In the genomic region with DNA sequence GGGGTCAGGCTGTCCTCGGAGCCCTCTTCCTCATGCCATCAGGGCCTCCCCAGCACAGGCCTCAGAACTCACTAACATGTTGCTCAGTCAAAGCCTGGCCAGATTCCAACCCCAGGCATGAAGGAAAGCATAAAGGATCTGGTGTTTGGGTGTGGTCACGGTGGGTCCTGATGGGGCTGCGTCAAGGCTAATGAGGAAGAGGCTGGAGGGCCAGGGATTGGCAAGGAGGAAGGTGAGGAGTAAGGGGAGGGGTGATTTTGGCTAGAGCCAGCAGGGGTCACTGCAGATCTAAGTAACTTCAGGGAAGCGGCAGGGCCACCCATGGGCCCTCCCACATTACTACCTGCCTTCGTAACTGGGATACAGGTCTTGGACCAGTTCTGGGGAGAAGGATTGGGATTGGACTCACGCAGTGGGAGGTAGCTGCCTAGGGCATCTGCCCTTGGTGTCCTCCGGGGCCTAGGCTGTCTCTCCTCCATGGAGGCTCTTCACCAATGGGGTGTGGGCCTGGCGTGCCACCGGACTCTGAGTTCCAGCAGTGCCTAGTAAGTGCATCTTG, we compare ENCODE assay signal across 8 cellular contexts.
DNase-seq lines count a peak whose midpoint lies in the region; ATAC-seq and TF ChIP-seq lines count a peak whose summit lies in the region.

No MANE protein-coding gene starts in this region.

- H3K9me2 ChIP-seq in MM.1S (replicated peaks; ENCODE audit: insufficient read depth, low read length): no peaks in the 10 kb centered on the region

- H3K36me3 Mint-ChIP-seq in T-helper 2 cell treated with Interferon-gamma antibody and Interleukin-4, amounts not matched to agents 5 μg/mL and 100 μg/mL, for 36 hours (ENCODE audit: low read depth): no peaks in the 10 kb centered on the region

- H3K27ac Mint-ChIP-seq in T-helper 2 cell treated with Interferon-gamma antibody and Interleukin-4, amounts not matched to agents 5 μg/mL and 100 μg/mL, for 36 hours: no peak overlapping the region

- in situ Hi-C loops in astrocyte of the cerebellum (cut with HindIII; ENCODE audit: low sequenced_read_pairs): no loop called here

- H3K27ac ChIP-seq in MM.1S (ENCODE audit: low read length) (no peak overlapping the region), coronary artery (no peak overlapping the region)

- H4K20me1 ChIP-seq in MM.1S (ENCODE audit: insufficient read depth, low read length): no peaks in the 10 kb centered on the region

- no peaks in the 10 kb centered on the region for H3K9me3 Mint-ChIP-seq in T-helper 2 cell treated with Interferon-gamma antibody and Interleukin-4, amounts not matched to agents 5 μg/mL and 100 μg/mL, for 36 hours

- no peaks in the 10 kb centered on the region for H3K9me3 ChIP-seq in MM.1S (replicated peaks; ENCODE audit: insufficient read depth, low read length)

- no peaks in the 10 kb centered on the region for H3K79me2 ChIP-seq in MM.1S (ENCODE audit: low read length)

- no peaks in the 10 kb centered on the region for H3K36me3 ChIP-seq in MM.1S (replicated peaks; ENCODE audit: insufficient read depth, low read length)

- ATAC-seq in GM21825 (IDR thresholded peaks at IDR 0.05; ENCODE audit: unreplicated experiment): peak; percentile 47

- H3K4me1 ChIP-seq in MM.1S (ENCODE audit: low read length): no peaks in the 10 kb centered on the region

- no peak overlapping the region for H3K9ac ChIP-seq in MM.1S (ENCODE audit: low read length)

- peaks cover 26% of the 10 kb centered on the region for H3K4me1 Mint-ChIP-seq in T-helper 2 cell treated with Interferon-gamma antibody and Interleukin-4, amounts not matched to agents 5 μg/mL and 100 μg/mL, for 36 hours (ENCODE audit: low read depth)

- H3F3A ChIP-seq in MM.1S (ENCODE audit: insufficient read depth, low read length): no peaks in the 10 kb centered on the region

- no peak overlapping the region for H3K4me2 ChIP-seq in MM.1S (ENCODE audit: low read depth, low read length)

- no peak overlapping the region for H3K4me3 Mint-ChIP-seq in T-helper 2 cell treated with Interferon-gamma antibody and Interleukin-4, amounts not matched to agents 5 μg/mL and 100 μg/mL, for 36 hours

- H3K27me3 ChIP-seq in MM.1S (replicated peaks; ENCODE audit: insufficient read depth, low read length): no peaks in the 10 kb centered on the region

- H3K4me3 ChIP-seq in MM.1S (ENCODE audit: low read length) (no peak overlapping the region), astrocyte of the cerebellum (ENCODE audit: low read depth, low read length) (no peak overlapping the region), coronary artery (no peak overlapping the region)

- DNase-seq in EH (ENCODE audit: low read depth) (peak; percentile 64), MM.1S (peak; percentile 69), astrocyte of the cerebellum (ENCODE audit: low read depth) (no peak), iPS-NIHi11 (ENCODE audit: low spot score) (peak; percentile 86), coronary artery (ENCODE audit: low spot score) (no peak)
- peak; percentile 46 for DNase-seq in T-helper 2 cell treated with Interferon-gamma antibody and Interleukin-4, amounts not matched to agents 5 μg/mL and 100 μg/mL, for 36 hours (ENCODE audit: low spot score)
- peak; percentile 69 to 73 for DNase-seq in stimulated activated CD4-positive, alpha-beta T cell treated with anti-CD3 and anti-CD28 coated beads, Interleukin-2, amount 100 ng/mL, for 48 hours

- H3K27me3 Mint-ChIP-seq in T-helper 2 cell treated with Interferon-gamma antibody and Interleukin-4, amounts not matched to agents 5 μg/mL and 100 μg/mL, for 36 hours (ENCODE audit: low read depth): no peaks in the 10 kb centered on the region

- H2AFZ ChIP-seq in MM.1S (ENCODE audit: low read length): no peak overlapping the region

- TF ChIP-seq CTCF in MM.1S (IDR thresholded peaks at IDR 0.05; ENCODE audit: low read length) (peak; percentile 79), astrocyte of the cerebellum (IDR thresholded peaks at IDR 0.05; ENCODE audit: low read depth, low read length, missing control alignments) (peak; percentile 49), coronary artery (IDR thresholded peaks at IDR 0.05) (no peak)

Comparison
In these comparisons a context has a peak if more than half of its experiments do, and no peak if none do; other contexts are left out.
1. DNase-seq: peak in EH (single experiment), MM.1S (single experiment), T-helper 2 cell treated with Interferon-gamma antibody and Interleukin-4, amounts not matched to agents 5 μg/mL and 100 μg/mL, for 36 hours (single experiment), iPS-NIHi11 (single experiment) and stimulated activated CD4-positive, alpha-beta T cell treated with anti-CD3 and anti-CD28 coated beads, Interleukin-2, amount 100 ng/mL, for 48 hours (2 of 2); none in astrocyte of the cerebellum (single experiment) and coronary artery (single experiment).